ENCODE assay signal across 19 cellular contexts in the genomic region with DNA sequence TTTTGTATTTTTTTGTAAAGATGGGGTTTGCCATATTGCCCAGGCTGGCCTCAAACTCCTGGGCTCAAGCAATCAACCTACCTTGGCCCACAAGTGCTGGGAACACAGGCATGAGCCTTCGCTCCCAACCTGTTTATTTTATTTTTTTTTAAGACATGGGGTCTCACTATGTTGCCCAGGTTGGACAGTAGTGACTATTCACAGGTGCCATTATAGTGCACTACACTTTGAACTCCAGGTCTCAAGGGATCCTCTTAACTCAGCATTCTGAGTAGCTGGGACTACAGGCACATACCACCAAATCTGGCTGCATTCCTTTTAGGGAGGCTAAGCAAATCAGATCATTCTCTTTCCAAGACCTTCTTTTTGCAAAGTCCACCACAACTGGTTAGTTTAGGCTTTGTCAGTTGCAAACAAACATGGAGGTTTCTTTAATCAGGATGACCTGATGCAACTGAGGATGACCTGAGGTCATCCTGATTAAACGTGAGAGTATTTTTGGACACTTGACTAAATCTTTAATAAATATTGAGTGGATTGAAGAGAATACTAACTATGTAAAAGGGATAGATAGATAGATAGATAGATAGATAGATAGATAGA.
"Had no signal": no experiment of that assay in that cellular context is flagged by ENCODE, and none has a peak within 500 bp of the region (broad histone marks: within the 10 kb centered on the region; RNA-seq: fewer than 3 reads in every experiment).

No MANE protein-coding gene starts in this region.

- H3K4me1 Mint-ChIP-seq: immature natural killer cell, nephron progenitor cell had no signal

- H3K27ac Mint-ChIP-seq: immature natural killer cell, nephron progenitor cell had no signal

- DNase-seq: effector memory CD4-positive, alpha-beta T cell; esophagus squamous epithelium; foreskin keratinocyte; immature natural killer cell; left ventricle myocardium inferior; mesenchymal stem cell; naive B cell; nephron progenitor cell; posterior cingulate gyrus; stimulated activated CD4-positive, alpha-beta T cell treated with anti-CD3 and anti-CD28 coated beads, Interleukin-12 subunit alpha, Interleukin-12 subunit beta, amount 100 ng/mL, for 4 hours; stimulated activated naive CD4-positive, alpha-beta T cell treated with Interleukin-2 at 50 U/mL for 16 hours; thyroid gland; upper lobe of left lung; uterus had no signal

- H3K9me3 Mint-ChIP-seq: immature natural killer cell, naive B cell, nephron progenitor cell had no signal

- H3K4me3 Mint-ChIP-seq: immature natural killer cell, naive B cell, nephron progenitor cell had no signal

- H3K4me3 ChIP-seq: esophagus squamous epithelium, left ventricle myocardium inferior, lung, sigmoid colon, skin epidermis, suprapubic skin, thyroid gland, upper lobe of left lung, uterus had no signal

- H3K27me3 ChIP-seq: esophagus squamous epithelium, foreskin keratinocyte, neutrophil, sigmoid colon, suprapubic skin, thyroid gland, upper lobe of left lung, uterus had no signal

- ATAC-seq: foreskin keratinocyte had no signal

- H3K36me3 ChIP-seq: esophagus squamous epithelium, left ventricle myocardium inferior, neutrophil, sigmoid colon, suprapubic skin, thyroid gland, upper lobe of left lung, uterus had no signal

- H3K4me1 ChIP-seq: esophagus squamous epithelium, foreskin keratinocyte, left ventricle myocardium inferior, sigmoid colon, suprapubic skin, thyroid gland, upper lobe of left lung, uterus had no signal

- H3K27me3 Mint-ChIP-seq: naive B cell had no signal

- H3K36me3 Mint-ChIP-seq: immature natural killer cell, naive B cell had no signal

- H3K27ac ChIP-seq: esophagus squamous epithelium, foreskin keratinocyte, left ventricle myocardium inferior, neutrophil, sigmoid colon, skin epidermis, suprapubic skin, thyroid gland, upper lobe of left lung, uterus had no signal

- H3K9me3 ChIP-seq: esophagus squamous epithelium, left ventricle myocardium inferior, neutrophil, sigmoid colon, suprapubic skin, thyroid gland, upper lobe of left lung, uterus had no signal
